ENCODE assay signal across 1 cellular context in the genomic region with DNA sequence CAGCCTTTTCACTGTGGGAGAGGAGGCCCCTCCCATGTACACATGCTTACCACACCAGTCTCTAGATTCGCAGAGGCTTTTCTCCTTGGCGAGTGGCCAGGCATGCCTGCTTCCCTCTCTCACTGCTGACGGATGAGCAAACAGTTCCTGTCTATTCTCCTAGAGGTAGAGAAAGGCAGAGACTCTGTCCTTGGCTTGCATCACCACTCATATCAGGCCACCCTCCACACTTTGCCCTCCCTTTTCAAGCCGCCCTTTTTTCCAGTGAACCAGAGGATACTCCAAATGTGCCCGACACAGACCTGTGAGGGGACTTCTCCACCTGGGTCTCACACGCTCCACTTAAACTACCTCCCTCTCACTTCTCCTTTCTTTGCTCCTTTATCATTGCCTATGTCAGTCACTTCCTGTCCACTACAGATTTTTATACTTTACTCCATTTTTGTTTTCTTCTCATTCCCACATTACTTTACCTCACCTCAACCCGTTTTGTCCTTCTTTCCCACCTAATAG.
TF ChIP-seq lines count a peak whose summit lies in the region.

No MANE protein-coding gene starts in this region.

TF ChIP-seq in HepG2, 621 proteins besides CTCF, POLR2A, EP300 and RAD21 (continued from another document):
- TF ChIP-seq, protein P1, sequence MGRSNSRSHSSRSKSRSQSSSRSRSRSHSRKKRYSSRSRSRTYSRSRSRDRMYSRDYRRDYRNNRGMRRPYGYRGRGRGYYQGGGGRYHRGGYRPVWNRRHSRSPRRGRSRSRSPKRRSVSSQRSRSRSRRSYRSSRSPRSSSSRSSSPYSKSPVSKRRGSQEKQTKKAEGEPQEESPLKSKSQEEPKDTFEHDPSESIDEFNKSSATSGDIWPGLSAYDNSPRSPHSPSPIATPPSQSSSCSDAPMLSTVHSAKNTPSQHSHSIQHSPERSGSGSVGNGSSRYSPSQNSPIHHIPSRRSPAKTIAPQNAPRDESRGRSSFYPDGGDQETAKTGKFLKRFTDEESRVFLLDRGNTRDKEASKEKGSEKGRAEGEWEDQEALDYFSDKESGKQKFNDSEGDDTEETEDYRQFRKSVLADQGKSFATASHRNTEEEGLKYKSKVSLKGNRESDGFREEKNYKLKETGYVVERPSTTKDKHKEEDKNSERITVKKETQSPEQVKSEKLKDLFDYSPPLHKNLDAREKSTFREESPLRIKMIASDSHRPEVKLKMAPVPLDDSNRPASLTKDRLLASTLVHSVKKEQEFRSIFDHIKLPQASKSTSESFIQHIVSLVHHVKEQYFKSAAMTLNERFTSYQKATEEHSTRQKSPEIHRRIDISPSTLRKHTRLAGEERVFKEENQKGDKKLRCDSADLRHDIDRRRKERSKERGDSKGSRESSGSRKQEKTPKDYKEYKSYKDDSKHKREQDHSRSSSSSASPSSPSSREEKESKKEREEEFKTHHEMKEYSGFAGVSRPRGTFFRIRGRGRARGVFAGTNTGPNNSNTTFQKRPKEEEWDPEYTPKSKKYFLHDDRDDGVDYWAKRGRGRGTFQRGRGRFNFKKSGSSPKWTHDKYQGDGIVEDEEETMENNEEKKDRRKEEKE (IDR thresholded peaks at IDR 0.05): no peak
- TF ChIP-seq ZNF331 (CRISPR knock-in tag; IDR thresholded peaks at IDR 0.05) (peak; percentile 25; the same call in 1 of the 2 replicates), KDM6A (CRISPR knock-in tag; IDR thresholded peaks at IDR 0.05; ENCODE audit: low read depth) (no peak), HHEX (CRISPR knock-in tag; IDR thresholded peaks at IDR 0.05) (no peak), SP140L (CRISPR knock-in tag; IDR thresholded peaks at IDR 0.05; ENCODE audit: borderline replicate concordance) (no peak)
- TF ChIP-seq, protein P2, sequence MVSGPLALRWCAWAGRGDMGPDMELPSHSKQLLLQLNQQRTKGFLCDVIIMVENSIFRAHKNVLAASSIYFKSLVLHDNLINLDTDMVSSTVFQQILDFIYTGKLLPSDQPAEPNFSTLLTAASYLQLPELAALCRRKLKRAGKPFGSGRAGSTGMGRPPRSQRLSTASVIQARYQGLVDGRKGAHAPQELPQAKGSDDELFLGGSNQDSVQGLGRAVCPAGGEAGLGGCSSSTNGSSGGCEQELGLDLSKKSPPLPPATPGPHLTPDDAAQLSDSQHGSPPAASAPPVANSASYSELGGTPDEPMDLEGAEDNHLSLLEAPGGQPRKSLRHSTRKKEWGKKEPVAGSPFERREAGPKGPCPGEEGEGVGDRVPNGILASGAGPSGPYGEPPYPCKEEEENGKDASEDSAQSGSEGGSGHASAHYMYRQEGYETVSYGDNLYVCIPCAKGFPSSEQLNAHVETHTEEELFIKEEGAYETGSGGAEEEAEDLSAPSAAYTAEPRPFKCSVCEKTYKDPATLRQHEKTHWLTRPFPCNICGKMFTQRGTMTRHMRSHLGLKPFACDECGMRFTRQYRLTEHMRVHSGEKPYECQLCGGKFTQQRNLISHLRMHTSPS (CRISPR knock-in tag; IDR thresholded peaks at IDR 0.05; ENCODE audit: low read depth): no peak
